ENCODE assay signal across 22 cellular contexts in the genomic region with DNA sequence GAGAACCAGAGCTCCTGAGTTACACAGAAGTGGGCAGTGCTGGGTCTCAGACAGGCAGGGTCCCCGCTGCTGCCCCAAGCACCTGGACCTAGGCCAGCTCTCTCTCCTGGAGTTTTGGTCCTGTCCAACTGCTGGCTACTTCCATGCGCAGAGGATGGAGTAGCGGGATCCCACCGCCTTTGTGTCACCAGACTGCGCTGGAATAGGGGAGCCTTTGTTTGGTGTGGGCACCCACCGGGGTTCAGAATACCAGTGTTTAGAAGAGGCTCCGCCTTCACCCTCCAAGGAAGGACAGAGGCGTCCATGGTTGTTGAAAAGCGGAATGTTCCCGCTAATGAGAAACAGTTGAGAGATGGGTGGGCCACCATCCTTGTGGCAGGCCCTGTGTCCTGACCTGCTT.
DNase-seq lines count a peak whose midpoint lies in the region; ATAC-seq, FAIRE-seq and TF ChIP-seq lines count a peak whose summit lies in the region.
"Had no signal": no experiment of that assay in that cellular context is flagged by ENCODE, and none has a peak within 500 bp of the region (broad histone marks: within the 10 kb centered on the region; RNA-seq: fewer than 3 reads in every experiment).

No MANE protein-coding gene starts in this region.

- DNase-seq in right atrium auricular region (ENCODE audit: low spot score) (peak; percentile 21), left ventricle myocardium superior (no peak), osteocyte (ENCODE audit: extremely low spot score, unreplicated experiment) (peak; percentile 80), GM12892 (ENCODE audit: insufficient read length) (no peak), NCI-H2081 treated with DMSO at 0.1 percent for 48 hours (lab: John Stamatoyannopoulos, UW) (no peak)
- DNase-seq in central memory CD8-positive, alpha-beta T cell (ENCODE audit: low spot score in 2 of 2): peak; percentile 6
- no peak for DNase-seq in stimulated activated CD4-positive, alpha-beta T cell treated with anti-CD3 and anti-CD28 coated beads, Interleukin-4, amount 100 ng/mL, for 4 hours
- DNase-seq: AML-193; CD4-positive, alpha-beta T cell; DMS53; GOT3; HCEC 1CT; MG63; NCI-H2029; NCI-H526 treated with DMSO at 0.1 percent for 48 hours; PC-9 had no signal

- H3K9me3 Mint-ChIP-seq in central memory CD8-positive, alpha-beta T cell: no peaks in the 10 kb centered on the region
- H3K9me3 Mint-ChIP-seq in osteocyte (ENCODE audit: unreplicated experiment): no peaks in the 10 kb centered on the region
- H3K9me3 Mint-ChIP-seq: CD4-positive, alpha-beta T cell had no signal

- peaks cover 26% of the 10 kb centered on the region for H3K4me1 Mint-ChIP-seq in central memory CD8-positive, alpha-beta T cell
- H3K4me1 Mint-ChIP-seq in osteocyte (ENCODE audit: unreplicated experiment): no peaks in the 10 kb centered on the region

- peaks cover 3% of the 10 kb centered on the region for H3K36me3 Mint-ChIP-seq in central memory CD8-positive, alpha-beta T cell (ENCODE audit: insufficient read depth)
- H3K36me3 Mint-ChIP-seq in osteocyte (ENCODE audit: unreplicated experiment): peaks cover 10% of the 10 kb centered on the region

- no peak overlapping the region for H3K4me3 Mint-ChIP-seq in central memory CD8-positive, alpha-beta T cell
- no peak overlapping the region for H3K4me3 Mint-ChIP-seq in osteocyte (ENCODE audit: unreplicated experiment)
- H3K4me3 Mint-ChIP-seq: CD4-positive, alpha-beta T cell had no signal

- no peak overlapping the region for H3K4me3 ChIP-seq in right atrium auricular region
- H3K4me3 ChIP-seq: A549; BLaER1 treated with 17β-estradiol and CSF1 and Interleukin-3, amounts not matched to agents 10 nM and 100 nM; K562; MG63; PC-9; SJSA1 had no signal

- no peak for FAIRE-seq in GM12892 (lab: Jason Lieb, UNC)
- FAIRE-seq: A549, HTR-8/SVneo, K562 had no signal

- H3K27me3 ChIP-seq in right atrium auricular region: no peaks in the 10 kb centered on the region
- H3K27me3 ChIP-seq: BLaER1 treated with 17β-estradiol and CSF1 and Interleukin-3, amounts not matched to agents 10 nM and 100 nM; MG63; SJSA1 had no signal

- no peak overlapping the region for H3K27ac Mint-ChIP-seq in central memory CD8-positive, alpha-beta T cell (ENCODE audit: low read depth)
- no peak overlapping the region for H3K27ac Mint-ChIP-seq in osteocyte (ENCODE audit: unreplicated experiment)

- no peaks in the 10 kb centered on the region for H3K27me3 Mint-ChIP-seq in central memory CD8-positive, alpha-beta T cell
- no peaks in the 10 kb centered on the region for H3K27me3 Mint-ChIP-seq in osteocyte (ENCODE audit: unreplicated experiment)
- H3K27me3 Mint-ChIP-seq: CD4-positive, alpha-beta T cell had no signal

- ATAC-seq in left ventricle myocardium superior: no peak
- no peak for ATAC-seq in central memory CD8-positive, alpha-beta T cell (replicated peaks; ENCODE audit: extremely low read depth, poor library complexity, severe bottlenecking)
- ATAC-seq: A549, K562, Right ventricle myocardium inferior had no signal

- no peaks in the 10 kb centered on the region for H3K9me3 ChIP-seq in right atrium auricular region
- H3K9me3 ChIP-seq: A549; BLaER1 treated with 17β-estradiol and CSF1 and Interleukin-3, amounts not matched to agents 10 nM and 100 nM; MG63; SJSA1 had no signal

- TF ChIP-seq POLR2A in GM12892 (IDR thresholded peaks at IDR 0.05; ENCODE audit: low read depth, low read length): no peak

- peaks cover 0 to 45% of the 10 kb centered on the region in 2 donors for H3K4me1 ChIP-seq in right atrium auricular region
- H3K4me1 ChIP-seq: A549, SJSA1 had no signal

- H3K27ac ChIP-seq in right atrium auricular region: no peak overlapping the region
- H3K27ac ChIP-seq: A549; BLaER1 treated with 17β-estradiol and CSF1 and Interleukin-3, amounts not matched to agents 10 nM and 100 nM; PC-9; SJSA1 had no signal

- TF ChIP-seq CTCF in right atrium auricular region (IDR thresholded peaks at IDR 0.05) (no peak), osteocyte (IDR thresholded peaks at IDR 0.05) (no peak)

- intact Hi-C loops in left ventricle myocardium superior (cut with micrococcal nuclease): no loop called here

- H3K36me3 ChIP-seq in right atrium auricular region: no peaks in the 10 kb centered on the region
- H3K36me3 ChIP-seq: MG63, SJSA1 had no signal

Comparison
In these comparisons a context has a peak if more than half of its experiments do, and no peak if none do; other contexts are left out.
1. DNase-seq: peak in right atrium auricular region (single experiment), central memory CD8-positive, alpha-beta T cell (2 of 2) and osteocyte (single experiment); none in left ventricle myocardium superior (single experiment), GM12892 (single experiment), stimulated activated CD4-positive, alpha-beta T cell treated with anti-CD3 and anti-CD28 coated beads, Interleukin-4, amount 100 ng/mL, for 4 hours (0 of 2) and NCI-H2081 treated with DMSO at 0.1 percent for 48 hours (single experiment).